Comparison of ENCODE assay signal across 15 cellular contexts in genomic region chr7:43495572-43495971, GRCh38.
"Had no signal": no experiment of that assay in that cellular context is flagged by ENCODE, and none has a peak within 500 bp of the region (broad histone marks: within the 10 kb centered on the region; RNA-seq: fewer than 3 reads in every experiment).

No MANE protein-coding gene starts in this region.

- ATAC-seq: left ventricle myocardium superior; natural killer cell treated with Interleukin-12 subunit alpha and Interleukin-12 subunit beta and Interleukin-15 and Interleukin-18, amount 100 ng/mL, for 72 hours had no signal

- DNase-seq: activated CD4-positive, alpha-beta T cell treated with anti-CD3 and anti-CD28 coated beads, Interleukin-2, amount 50 U/mL, for 1 hour; activated naive CD4-positive, alpha-beta T cell; activated naive CD8-positive, alpha-beta T cell treated with anti-CD3 and anti-CD28 coated beads, Interleukin-2, amount 10 ng/mL, durations not matched to agents 7 days and 5 days; anterior cingulate cortex; brain microvascular endothelial cell; cortex of kidney; effector CD8-positive, alpha-beta T cell; foreskin fibroblast; glutamatergic neuron; left ventricle myocardium superior; stimulated activated CD4-positive, alpha-beta T cell treated with anti-CD3 and anti-CD28 coated beads, Interleukin-12 subunit alpha, Interleukin-12 subunit beta, amount 100 ng/mL, for 4 hours; stimulated activated CD4-positive, alpha-beta T cell treated with anti-CD3 and anti-CD28 coated beads, Interleukin-2, amount 100 ng/mL, for 24 hours; thyroid gland; uterus had no signal
